ENCODE assay signal across 9 cellular contexts in genomic region chr1:21673277-21673780, GRCh38. TPM values are rescaled to one million over a fixed set of nuclear protein-coding genes. Genes with fewer than 3 reads are reported as not detected.
A peak's percentile ranks its signal among the peaks of the same experiment; 100 is the strongest.
DNase-seq lines count a peak whose midpoint lies in the region; ATAC-seq, FAIRE-seq and TF ChIP-seq lines count a peak whose summit lies in the region.
"Had no signal": no experiment of that assay in that cellular context is flagged by ENCODE, and none has a peak within 500 bp of the region (broad histone marks: within the 10 kb centered on the region; RNA-seq: fewer than 3 reads in every experiment).

No MANE protein-coding gene starts in this region.

- H3K4me3 ChIP-seq in sigmoid colon = no peak overlapping the region

- no peaks in the 10 kb centered on the region for H3K9me3 ChIP-seq in sigmoid colon

- H3K36me3 Mint-ChIP-seq in activated naive CD4-positive, alpha-beta T cell treated with anti-CD3 and anti-CD28 coated beads for 36 hours (ENCODE audit: low read depth) = no peaks in the 10 kb centered on the region

- TF ChIP-seq CTCF in sigmoid colon (IDR thresholded peaks at IDR 0.05) = no peak

- H3K4me3 Mint-ChIP-seq in activated naive CD4-positive, alpha-beta T cell treated with anti-CD3 and anti-CD28 coated beads for 36 hours = no peak overlapping the region
- H3K4me3 Mint-ChIP-seq: effector memory CD8-positive, alpha-beta T cell had no signal

- H3K4me1 ChIP-seq in sigmoid colon = peaks cover 0 to 45% (median 41%) of the 10 kb centered on the region in 4 donors

- no peak overlapping the region for H3K27ac Mint-ChIP-seq in activated naive CD4-positive, alpha-beta T cell treated with anti-CD3 and anti-CD28 coated beads for 36 hours
- H3K27ac Mint-ChIP-seq: effector memory CD8-positive, alpha-beta T cell had no signal

- H3K36me3 ChIP-seq in sigmoid colon = peaks cover 0 to 13% (median 4%) of the 10 kb centered on the region in 4 donors

- 6 to 31% methylated on average over 9 of the region's 9 CpGs for WGBS in sigmoid colon, 2 donors

- CTCF ChIA-PET in activated naive CD4-positive, alpha-beta T cell treated with anti-CD3 and anti-CD28 coated beads for 36 hours (lab: Charles Lee) = interaction anchor here (0.6 kb wide), 1 partner anchor 112 kb away, joined by 3 read pairs; no protein-coding TSS in a partner anchor

- TF ChIP-seq EP300 in sigmoid colon (IDR thresholded peaks at IDR 0.05) = no peak

- FAIRE-seq in RCC 7860 (lab: Jason Lieb, UNC) = no peak

- ATAC-seq in HG03139 (IDR thresholded peaks at IDR 0.05; ENCODE audit: unreplicated experiment) (no peak), GM19324 (IDR thresholded peaks at IDR 0.05; ENCODE audit: low FRiP score, unreplicated experiment) (no peak)
- ATAC-seq: effector memory CD8-positive, alpha-beta T cell had no signal

- intact Hi-C loops in sigmoid colon (cut with DNase I) = no loop called here
- intact Hi-C loops in activated naive CD4-positive, alpha-beta T cell treated with anti-CD3 and anti-CD28 coated beads for 36 hours (cut with micrococcal nuclease) = no loop called here

- peaks cover 2% of the 10 kb centered on the region for H3K27me3 Mint-ChIP-seq in activated naive CD4-positive, alpha-beta T cell treated with anti-CD3 and anti-CD28 coated beads for 36 hours (ENCODE audit: low read depth)

- H3K9me3 Mint-ChIP-seq in activated naive CD4-positive, alpha-beta T cell treated with anti-CD3 and anti-CD28 coated beads for 36 hours = no peaks in the 10 kb centered on the region
- H3K9me3 Mint-ChIP-seq: effector memory CD8-positive, alpha-beta T cell had no signal

- DNase-seq in GM04503 (ENCODE audit: low read depth) (peak; percentile 28), RCC 7860 (ENCODE audit: low spot score) (peak; percentile 16), fibroblast of peridontal ligament (ENCODE audit: extremely low read depth) (peak; percentile 90), sigmoid colon (peak; percentile 89), DMS53 treated with DMSO at 0.1 percent for 48 hours (lab: John Stamatoyannopoulos, UW; ENCODE audit: unreplicated experiment) (no peak)
- DNase-seq in activated naive CD4-positive, alpha-beta T cell treated with anti-CD3 and anti-CD28 coated beads for 36 hours = no peak
- DNase-seq: effector memory CD8-positive, alpha-beta T cell had no signal

- peaks cover 10 to 17% (median 15%) of the 10 kb centered on the region in 3 donors for H3K27me3 ChIP-seq in sigmoid colon

- TF ChIP-seq POLR2A in sigmoid colon (IDR thresholded peaks at IDR 0.05) = no peak

- H3K27ac ChIP-seq in sigmoid colon = peak overlapping the region; percentile 19 to 74 (median 60)

- peaks cover 2% of the 10 kb centered on the region for H3K4me1 Mint-ChIP-seq in activated naive CD4-positive, alpha-beta T cell treated with anti-CD3 and anti-CD28 coated beads for 36 hours (ENCODE audit: low read depth)

RNA-seq across cellular contexts. Expression of gene RAP1GAP, which starts 4.2 kb away (rescaled TPM):
- total RNA-seq in sigmoid colon = under 1 TPM in 3 of 4 donors, not detected in 1; 0.33 to 0.71 (median 0.54) TPM
- 10 to 100 TPM; 24.3 to 47.4 (median 43.9) TPM for polyA plus RNA-seq in sigmoid colon
- under 1 TPM; 0.15 to 0.41 TPM for total RNA-seq in activated naive CD4-positive, alpha-beta T cell treated with anti-CD3 and anti-CD28 coated beads for 36 hours

Comparison
In these comparisons a context has a peak if more than half of its experiments do, and no peak if none do; other contexts are left out.
1. DNase-seq: peak in GM04503 (single experiment), RCC 7860 (single experiment), fibroblast of peridontal ligament (single experiment) and sigmoid colon (single experiment); none in activated naive CD4-positive, alpha-beta T cell treated with anti-CD3 and anti-CD28 coated beads for 36 hours (single experiment) and DMS53 treated with DMSO at 0.1 percent for 48 hours (single experiment).